13 cellular contexts compared by ENCODE assay signal in genomic region chr6:135008072-135008940, GRCh38. TPM values are rescaled to one million over a fixed set of nuclear protein-coding genes. Genes with fewer than 3 reads are reported as not detected.
DNase-seq lines count a peak whose midpoint lies in the region; ATAC-seq, FAIRE-seq and TF ChIP-seq lines count a peak whose summit lies in the region.
"Had no signal": no experiment of that assay in that cellular context is flagged by ENCODE, and none has a peak within 500 bp of the region (broad histone marks: within the 10 kb centered on the region; RNA-seq: fewer than 3 reads in every experiment).

No MANE protein-coding gene starts in this region.

- 44 to 60% (median 55%) methylated on average over 6 of the region's 6 CpGs for WGBS in small intestine, 3 donors
- 87 to 88% methylated on average over 6 of the region's 6 CpGs for WGBS in thyroid gland, 2 donors

- no peak for FAIRE-seq in small intestine (lab: Jason Lieb, UNC)
- FAIRE-seq: H54 had no signal

- peaks cover 18% of the 10 kb centered on the region for H3K4me1 Mint-ChIP-seq in activated T-cell treated with anti-CD3 and anti-CD28 coated beads, Interleukin-2, amount 50 U/mL, for 24 hours (ENCODE audit: low read depth)

- peaks cover 44% of the 10 kb centered on the region for H3K36me3 Mint-ChIP-seq in activated T-cell treated with anti-CD3 and anti-CD28 coated beads, Interleukin-2, amount 50 U/mL, for 24 hours (ENCODE audit: low read depth)

- no peaks in the 10 kb centered on the region for H3K27me3 Mint-ChIP-seq in activated T-cell treated with anti-CD3 and anti-CD28 coated beads, Interleukin-2, amount 50 U/mL, for 24 hours
- H3K27me3 Mint-ChIP-seq: dendritic cell treated with granulocyte-macrophage colony-stimulating factor and Interleukin-4, amounts not matched to agents 40 ng/mL and 50 ng/mL, for 4 days had no signal

- peaks cover 2% of the 10 kb centered on the region for H3K9me3 Mint-ChIP-seq in activated T-cell treated with anti-CD3 and anti-CD28 coated beads, Interleukin-2, amount 50 U/mL, for 24 hours
- H3K9me3 Mint-ChIP-seq: dendritic cell treated with granulocyte-macrophage colony-stimulating factor and Interleukin-4, amounts not matched to agents 40 ng/mL and 50 ng/mL, for 4 days had no signal

- H3K4me1 ChIP-seq in small intestine (ENCODE audit: control insufficient read depth in 2 of 2, insufficient read depth in 1 of 2, low read depth in 1 of 2, low read length in 1 of 2) (peaks cover 0 to 4% of the 10 kb centered on the region in 2 donors), thyroid gland (no peaks in the 10 kb centered on the region)

- intact Hi-C loops in thyroid gland (cut with DNase I), result no loop called here
- intact Hi-C loops in sciatic nerve (cut with DNase I), result no loop called here

- no peaks in the 10 kb centered on the region for H3K27me3 ChIP-seq in small intestine (ENCODE audit: control insufficient read depth in 2 of 2, insufficient read depth in 2 of 2, low read length in 2 of 2)
- no peaks in the 10 kb centered on the region for H3K27me3 ChIP-seq in thyroid gland

- H3K4me3 ChIP-seq in small intestine (ENCODE audit: low read depth in 1 of 2, low read length in 2 of 2) (no peak overlapping the region), thyroid gland (replicated peaks in 1 of 3) (no peak overlapping the region)

- H3K4me3 Mint-ChIP-seq in activated T-cell treated with anti-CD3 and anti-CD28 coated beads, Interleukin-2, amount 50 U/mL, for 24 hours, result peak overlapping the region; percentile 1
- H3K4me3 Mint-ChIP-seq: dendritic cell treated with granulocyte-macrophage colony-stimulating factor and Interleukin-4, amounts not matched to agents 40 ng/mL and 50 ng/mL, for 4 days had no signal

- ATAC-seq in GM21737 (IDR thresholded peaks at IDR 0.05; ENCODE audit: unreplicated experiment) (peak; percentile 86), HG03520 (IDR thresholded peaks at IDR 0.05; ENCODE audit: unreplicated experiment) (peak; percentile 82), sciatic nerve (no peak)

- H3K9me3 ChIP-seq in small intestine (ENCODE audit: control insufficient read depth, low read depth) (no peaks in the 10 kb centered on the region), thyroid gland (no peaks in the 10 kb centered on the region)

- DNase-seq in activated T-cell treated with anti-CD3 and anti-CD28 coated beads, Interleukin-2, amount 50 U/mL, for 24 hours, result no peak
- no peak for DNase-seq in activated T-cell treated with anti-CD3 and anti-CD28 coated beads, Interleukin-2, amount 50 U/mL, for 48 hours
- DNase-seq in small intestine (peak; percentile 93), thyroid gland (no peak), DMS 273 (lab: John Stamatoyannopoulos, UW; ENCODE audit: unreplicated experiment) (no peak), sciatic nerve (ENCODE audit: low spot score) (no peak)
- DNase-seq: activated CD4-positive, alpha-beta T cell treated with anti-CD3 and anti-CD28 coated beads for 4 hours; islet precursor cell had no signal

- TF ChIP-seq POLR2A in thyroid gland (IDR thresholded peaks at IDR 0.05), result no peak

- H3K27ac Mint-ChIP-seq in activated T-cell treated with anti-CD3 and anti-CD28 coated beads, Interleukin-2, amount 50 U/mL, for 24 hours, result peak overlapping the region; percentile 81
- H3K27ac Mint-ChIP-seq: dendritic cell treated with granulocyte-macrophage colony-stimulating factor and Interleukin-4, amounts not matched to agents 40 ng/mL and 50 ng/mL, for 4 days had no signal

- TF ChIP-seq CTCF in thyroid gland (IDR thresholded peaks at IDR 0.05), result no peak

- H3K27ac ChIP-seq in small intestine (ENCODE audit: low read depth in 1 of 2, low read length in 1 of 2) (peak overlapping the region in 1 of 2 donors; percentile 68), thyroid gland (no peak overlapping the region)

- no peaks in the 10 kb centered on the region for H3K36me3 ChIP-seq in small intestine (ENCODE audit: control insufficient read depth in 2 of 2, insufficient read depth in 2 of 2, low read length in 2 of 2)
- no peaks in the 10 kb centered on the region for H3K36me3 ChIP-seq in thyroid gland

RNA-seq across cellular contexts. Expression of gene HBS1L, which starts 46.3 kb away (rescaled TPM):
- 10 to 100 TPM; 23.0 to 34.7 (median 26.7) TPM for polyA plus RNA-seq in small intestine
- total RNA-seq in thyroid gland (10 to 100 TPM; 52.8 to 87.1 (median 70.7) TPM), sciatic nerve (83.0 TPM)

RNA-seq across cellular contexts. Expression of gene ALDH8A1, which starts 58.4 kb away (rescaled TPM):
- 1 to 10 TPM in 1 of 3 donors, under 1 TPM in 2; 0.15 to 1.1 (median 0.27) TPM for polyA plus RNA-seq in small intestine
- total RNA-seq in thyroid gland (under 1 TPM in 3 of 4 donors, not detected in 1; 0.13 to 0.54 (median 0.33) TPM), sciatic nerve (3.3 TPM)
- total RNA-seq: NCI-H460 had no signal
